ENCODE assay signal across 27 cellular contexts in genomic region chr3:165439765-165440164, GRCh38.
DNase-seq lines count a peak whose midpoint lies in the region; ATAC-seq and TF ChIP-seq lines count a peak whose summit lies in the region.
"Had no signal": no experiment of that assay in that cellular context is flagged by ENCODE, and none has a peak within 500 bp of the region (broad histone marks: within the 10 kb centered on the region; RNA-seq: fewer than 3 reads in every experiment).

No MANE protein-coding gene starts in this region.

- peak overlapping the region; percentile 72 for H3K27ac Mint-ChIP-seq in Calu3 (ENCODE audit: unreplicated experiment)
- no peak overlapping the region for H3K27ac Mint-ChIP-seq in activated CD4-positive, alpha-beta memory T cell treated with anti-CD3 and anti-CD28 coated beads, Interleukin-2, amount 10 ng/mL, durations not matched to agents 7 days and 5 days
- H3K27ac Mint-ChIP-seq: activated naive CD4-positive, alpha-beta T cell treated with anti-CD3 and anti-CD28 coated beads, Interleukin-2, amount 50 U/mL, for 24 hours; CD4-positive, alpha-beta T cell; endodermal cell; IgD-negative memory B cell; immature natural killer cell; neural progenitor cell; progenitor cell of endocrine pancreas; stimulated activated effector memory CD8-positive, alpha-beta T cell treated with anti-CD3 and anti-CD28 coated beads, Interleukin-12 subunit alpha, Interleukin-12 subunit beta, amount 100 ng/mL, for 72 hours had no signal

- no peak overlapping the region for H3K27ac ChIP-seq in HCT116 (ENCODE audit: low read depth, low read length)
- H3K27ac ChIP-seq: HL-60, left ventricle myocardium inferior, neural progenitor cell, thoracic aorta had no signal

- no peak overlapping the region for H3K4me2 ChIP-seq in HCT116 (ENCODE audit: low read length)
- H3K4me2 ChIP-seq: neural progenitor cell had no signal

- no peak overlapping the region for H3K4me3 Mint-ChIP-seq in Calu3 (ENCODE audit: low read depth, unreplicated experiment)
- no peak overlapping the region for H3K4me3 Mint-ChIP-seq in activated CD4-positive, alpha-beta memory T cell treated with anti-CD3 and anti-CD28 coated beads, Interleukin-2, amount 10 ng/mL, durations not matched to agents 7 days and 5 days
- H3K4me3 Mint-ChIP-seq: activated naive CD4-positive, alpha-beta T cell treated with anti-CD3 and anti-CD28 coated beads, Interleukin-2, amount 50 U/mL, for 24 hours; CD4-positive, alpha-beta T cell; endodermal cell; IgD-negative memory B cell; immature natural killer cell; neural progenitor cell; stimulated activated effector memory CD8-positive, alpha-beta T cell treated with anti-CD3 and anti-CD28 coated beads, Interleukin-12 subunit alpha, Interleukin-12 subunit beta, amount 100 ng/mL, for 72 hours had no signal

- no peak for TF ChIP-seq RAD21 in HCT116 (IDR thresholded peaks at IDR 0.05; ENCODE audit: low read depth)

- no peak for TF ChIP-seq POLR2A in HCT116 (IDR thresholded peaks at IDR 0.05; ENCODE audit: borderline replicate concordance, extremely low read depth, insufficient read depth, insufficient read length)

- ATAC-seq in HCT116 (no peak), GM21526 (IDR thresholded peaks at IDR 0.05; ENCODE audit: low FRiP score, unreplicated experiment) (no peak), Right ventricle myocardium inferior (no peak)
- ATAC-seq: SK-N-SH treated with all-trans-retinoic acid at 6 μM for 48 hours; stimulated activated effector memory CD8-positive, alpha-beta T cell treated with anti-CD3 and anti-CD28 coated beads, Interleukin-12 subunit alpha, Interleukin-12 subunit beta, amount 100 ng/mL, for 72 hours had no signal

- POLR2A ChIA-PET in HCT116 (lab: Charles Lee), result no interaction called here
- POLR2A ChIA-PET in activated CD4-positive, alpha-beta memory T cell treated with anti-CD3 and anti-CD28 coated beads, Interleukin-2, amount 10 ng/mL, durations not matched to agents 7 days and 5 days (lab: Charles Lee), result no interaction called here

- no peaks in the 10 kb centered on the region for H3K79me2 ChIP-seq in HCT116 (ENCODE audit: insufficient read depth, low read length)

- H3K9me3 ChIP-seq in HCT116 (ENCODE audit: control insufficient read depth in 1 of 2, insufficient read depth in 1 of 2, low read depth in 1 of 2, low read length in 2 of 2), result no peaks in the 10 kb centered on the region
- H3K9me3 ChIP-seq: thoracic aorta had no signal

- RAD21 ChIA-PET in HCT116 (lab: Charles Lee; ENCODE audit: low non-redundant PET in 1 of 2, low total read pairs in 2 of 2, uncharacterized antibody in 2 of 2, unreplicated experiment in 2 of 2), result no interaction called here

- H3K27me3 Mint-ChIP-seq in Calu3 (ENCODE audit: unreplicated experiment), result no peaks in the 10 kb centered on the region
- no peaks in the 10 kb centered on the region for H3K27me3 Mint-ChIP-seq in activated CD4-positive, alpha-beta memory T cell treated with anti-CD3 and anti-CD28 coated beads, Interleukin-2, amount 10 ng/mL, durations not matched to agents 7 days and 5 days
- H3K27me3 Mint-ChIP-seq: activated naive CD4-positive, alpha-beta T cell treated with anti-CD3 and anti-CD28 coated beads, Interleukin-2, amount 50 U/mL, for 24 hours; CD4-positive, alpha-beta T cell; IgD-negative memory B cell; progenitor cell of endocrine pancreas had no signal

- peaks cover 10% of the 10 kb centered on the region for H3K4me1 Mint-ChIP-seq in Calu3 (ENCODE audit: low read depth, unreplicated experiment)
- no peaks in the 10 kb centered on the region for H3K4me1 Mint-ChIP-seq in activated CD4-positive, alpha-beta memory T cell treated with anti-CD3 and anti-CD28 coated beads, Interleukin-2, amount 10 ng/mL, durations not matched to agents 7 days and 5 days
- H3K4me1 Mint-ChIP-seq: activated naive CD4-positive, alpha-beta T cell treated with anti-CD3 and anti-CD28 coated beads, Interleukin-2, amount 50 U/mL, for 24 hours; IgD-negative memory B cell; immature natural killer cell; neural progenitor cell; stimulated activated effector memory CD8-positive, alpha-beta T cell treated with anti-CD3 and anti-CD28 coated beads, Interleukin-12 subunit alpha, Interleukin-12 subunit beta, amount 100 ng/mL, for 72 hours had no signal

- no peaks in the 10 kb centered on the region for H3K27me3 ChIP-seq in HCT116 (ENCODE audit: insufficient read depth, low read length)
- H3K27me3 ChIP-seq: neural progenitor cell had no signal

- TF ChIP-seq CTCF in Calu3 (IDR thresholded peaks at IDR 0.05; ENCODE audit: unreplicated experiment), result no peak
- TF ChIP-seq CTCF in HCT116 (IDR thresholded peaks at IDR 0.05 in 2 of 3, conservative IDR thresholded peaks at IDR 0.05 in 1 of 3; ENCODE audit: borderline replicate concordance in 1 of 3, insufficient read depth in 1 of 3, low read depth in 2 of 3, low read length in 2 of 3), result no peak
- no peak for TF ChIP-seq CTCF in fibroblast of mammary gland (conservative IDR thresholded peaks at IDR 0.05; ENCODE audit: control insufficient read depth, insufficient read depth, low read depth, low read length)

- H3K4me3 ChIP-seq in HCT116 (replicated peaks in 1 of 2; ENCODE audit: low read depth in 1 of 2, low read length in 2 of 2) (no peak overlapping the region), fibroblast of mammary gland (ENCODE audit: control insufficient read depth, low read depth, low read length) (no peak overlapping the region)
- H3K4me3 ChIP-seq: left ventricle myocardium inferior, neural progenitor cell, thoracic aorta had no signal

- H3K4me1 ChIP-seq in HCT116 (ENCODE audit: control insufficient read depth in 1 of 2, insufficient read depth in 2 of 2, low read length in 2 of 2), result no peaks in the 10 kb centered on the region
- H3K4me1 ChIP-seq: left ventricle myocardium inferior, neural progenitor cell had no signal

- DNase-seq in Calu3, result no peak
- DNase-seq in HCT116 (ENCODE audit: low read depth, low spot score), result no peak
- peak; percentile 53 for DNase-seq in OCI-M1 (lab: John Stamatoyannopoulos, UW)
- DNase-seq in fibroblast of mammary gland (ENCODE audit: low read depth), result peak; percentile 2
- DNase-seq in activated CD4-positive, alpha-beta memory T cell treated with anti-CD3 and anti-CD28 coated beads, Interleukin-2, amount 10 ng/mL, durations not matched to agents 7 days and 5 days, result no peak
- DNase-seq in NCI-H187 treated with DMSO at 0.1 percent for 48 hours (lab: John Stamatoyannopoulos, UW), result no peak
- no peak for DNase-seq in Right ventricle myocardium inferior (ENCODE audit: missing footprints)
- DNase-seq: activated CD4-positive, CD25-positive, alpha-beta regulatory T cell; activated T-cell treated with anti-CD3 and anti-CD28 coated beads, Interleukin-2, amount 50 U/mL, for 48 hours; CD4-positive, alpha-beta T cell; DMS153; endodermal cell; GF-D8; immature natural killer cell; left ventricle myocardium inferior; NCI-H1694; NCI-H2227 treated with DMSO at 0.1 percent for 48 hours; T1000 had no signal

- H3K36me3 Mint-ChIP-seq in Calu3 (ENCODE audit: insufficient read depth, unreplicated experiment), result no peaks in the 10 kb centered on the region
- no peaks in the 10 kb centered on the region for H3K36me3 Mint-ChIP-seq in activated CD4-positive, alpha-beta memory T cell treated with anti-CD3 and anti-CD28 coated beads, Interleukin-2, amount 10 ng/mL, durations not matched to agents 7 days and 5 days (ENCODE audit: low read depth)
- H3K36me3 Mint-ChIP-seq: activated naive CD4-positive, alpha-beta T cell treated with anti-CD3 and anti-CD28 coated beads, Interleukin-2, amount 50 U/mL, for 24 hours; IgD-negative memory B cell; neural progenitor cell; stimulated activated effector memory CD8-positive, alpha-beta T cell treated with anti-CD3 and anti-CD28 coated beads, Interleukin-12 subunit alpha, Interleukin-12 subunit beta, amount 100 ng/mL, for 72 hours had no signal

- BruUV-seq in Calu3 (replicated peaks; lab: Mats Ljungman, UMichigan), result no TSS peak
- no TSS peak for BruUV-seq in HCT116 (replicated peaks; lab: Mats Ljungman, UMichigan)

- H2AFZ ChIP-seq in HCT116 (ENCODE audit: low read depth, low read length, poor library complexity, severe bottlenecking), result no peak overlapping the region
- H2AFZ ChIP-seq: neural progenitor cell had no signal

- H3K9ac ChIP-seq in HCT116 (ENCODE audit: low read length), result no peak overlapping the region
- H3K9ac ChIP-seq: neural progenitor cell had no signal

- H3K9me3 Mint-ChIP-seq in Calu3 (ENCODE audit: low read depth, unreplicated experiment), result no peaks in the 10 kb centered on the region
- peaks cover 3% of the 10 kb centered on the region for H3K9me3 Mint-ChIP-seq in activated CD4-positive, alpha-beta memory T cell treated with anti-CD3 and anti-CD28 coated beads, Interleukin-2, amount 10 ng/mL, durations not matched to agents 7 days and 5 days
- H3K9me3 Mint-ChIP-seq: endodermal cell, neural progenitor cell had no signal

- H4K20me1 ChIP-seq in HCT116 (ENCODE audit: insufficient read depth), result no peaks in the 10 kb centered on the region

- intact Hi-C loops in Calu3 (cut with micrococcal nuclease; ENCODE audit: unreplicated experiment) (no loop called here), HCT116 (cut with micrococcal nuclease) (no loop called here), Right ventricle myocardium inferior (cut with DNase I) (no loop called here)

- H3K36me3 ChIP-seq in HCT116 (ENCODE audit: control insufficient read depth in 1 of 2, insufficient read depth in 2 of 2, low read length in 2 of 2), result no peaks in the 10 kb centered on the region
- H3K36me3 ChIP-seq: left ventricle myocardium inferior, neural progenitor cell, thoracic aorta had no signal

- CTCF ChIA-PET in Calu3 (lab: Charles Lee) (interaction anchor here (1.5 kb wide), 1 partner anchor 20 kb away, joined by 5 read pairs; no protein-coding TSS in a partner anchor), HCT116 (lab: Charles Lee) (no interaction called here)
- CTCF ChIA-PET in activated CD4-positive, alpha-beta memory T cell treated with anti-CD3 and anti-CD28 coated beads, Interleukin-2, amount 10 ng/mL, durations not matched to agents 7 days and 5 days (lab: Charles Lee), result no interaction called here

- no peaks in the 10 kb centered on the region for H3K9me2 ChIP-seq in HCT116 (ENCODE audit: insufficient read depth)

TF ChIP-seq in HCT116, 20 proteins besides CTCF, POLR2A, EP300 and RAD21:
- no peak for TF ChIP-seq FOSL1 (IDR thresholded peaks at IDR 0.05; ENCODE audit: low read depth)
- no peak for TF ChIP-seq MAX (IDR thresholded peaks at IDR 0.05)
- 0 out of 2 replicates have a peak, but pooled peaks have one; percentile 18 for TF ChIP-seq CEBPB (IDR thresholded peaks at IDR 0.05; ENCODE audit: low read depth)
- TF ChIP-seq JUND (IDR thresholded peaks at IDR 0.05), result no peak

Comparison
In these comparisons a context has a peak if more than half of its experiments do, and no peak if none do; other contexts are left out.
1. DNase-seq: peak in OCI-M1 (single experiment) and fibroblast of mammary gland (single experiment); none in Calu3 (single experiment), HCT116 (single experiment), activated CD4-positive, alpha-beta memory T cell treated with anti-CD3 and anti-CD28 coated beads, Interleukin-2, amount 10 ng/mL, durations not matched to agents 7 days and 5 days (single experiment), NCI-H187 treated with DMSO at 0.1 percent for 48 hours (single experiment) and Right ventricle myocardium inferior (single experiment).